Comparison of ENCODE assay signal across 13 cellular contexts in the genomic region with DNA sequence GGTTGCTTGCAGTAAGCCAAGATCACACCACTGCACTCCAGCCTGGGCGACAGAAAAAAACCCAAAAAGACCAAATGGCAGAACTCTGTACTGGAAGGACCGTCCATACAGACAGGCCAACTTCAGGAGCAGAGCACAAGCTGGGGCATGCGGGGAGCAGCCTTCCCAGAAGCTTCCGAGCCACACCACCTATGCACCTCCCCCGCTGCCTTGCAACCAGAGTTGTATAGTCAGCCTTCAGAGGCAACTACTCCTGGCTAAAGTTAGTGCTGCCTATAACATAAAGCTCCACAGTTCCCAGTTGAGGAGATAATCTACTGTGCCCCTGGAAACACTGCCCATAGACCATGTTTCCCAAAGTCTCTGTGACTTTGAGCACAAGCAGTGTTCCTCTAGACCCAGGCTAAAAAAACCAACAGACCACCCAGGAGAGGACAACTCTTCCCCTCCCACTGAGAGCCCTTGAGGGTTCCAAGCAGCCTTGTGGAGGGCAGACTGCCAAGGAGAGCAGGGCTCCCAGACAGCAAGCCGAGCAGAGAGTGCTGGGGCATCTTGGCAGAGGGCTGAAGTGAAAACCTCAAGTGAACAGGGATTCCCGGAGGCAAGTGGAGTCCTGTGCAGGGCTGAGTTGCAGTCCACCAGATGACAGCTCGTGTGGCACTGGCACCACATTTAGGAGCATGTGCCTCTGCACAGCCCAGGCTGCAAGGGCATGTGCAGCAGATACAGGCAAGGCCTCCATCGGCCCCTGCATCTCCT. TPM values are rescaled to one million over a fixed set of nuclear protein-coding genes. Genes with fewer than 3 reads are reported as not detected.
DNase-seq lines count a peak whose midpoint lies in the region; ATAC-seq, FAIRE-seq and TF ChIP-seq lines count a peak whose summit lies in the region.
"Had no signal": no experiment of that assay in that cellular context is flagged by ENCODE, and none has a peak within 500 bp of the region (broad histone marks: within the 10 kb centered on the region; RNA-seq: fewer than 3 reads in every experiment).

No MANE protein-coding gene starts in this region.

- TF ChIP-seq RAD21 in HepG2 (CRISPR knock-in tag; IDR thresholded peaks at IDR 0.05), result no peak

- DNase-seq in HepG2 (ENCODE audit: low spot score) (no peak), right lobe of liver (no peak), esophagus muscularis mucosa (ENCODE audit: extremely low spot score) (peak; percentile 62), lung (ENCODE audit: low spot score) (peak; percentile 47), upper lobe of right lung (no peak), RPMI8226 (no peak)
- DNase-seq: activated effector memory CD4-positive, alpha-beta T cell treated with anti-CD3 and anti-CD28 coated beads, Interleukin-2, amount 50 U/mL, for 16 hours; KG1; NCI-H1436 treated with DMSO at 0.1 percent for 48 hours; stimulated activated naive CD4-positive, alpha-beta T cell treated with Interleukin-2 at 50 U/mL for 16 hours had no signal

- H3K27me3 ChIP-seq in HepG2 (ENCODE audit: control insufficient read depth in 1 of 2, insufficient read depth in 2 of 2, low read length in 2 of 2), result no peaks in the 10 kb centered on the region
- no peaks in the 10 kb centered on the region for H3K27me3 ChIP-seq in right lobe of liver
- H3K27me3 ChIP-seq in esophagus muscularis mucosa, result no peaks in the 10 kb centered on the region
- no peaks in the 10 kb centered on the region for H3K27me3 ChIP-seq in lung (ENCODE audit: control insufficient read depth, insufficient read depth)
- H3K27me3 ChIP-seq in upper lobe of right lung, result no peaks in the 10 kb centered on the region

- in situ Hi-C loops in HepG2 (cut with HindIII; ENCODE audit: extremely low pct_ligation_motif_present, low pct_unique_long_range_greater_than_20kb), result no loop called here

- BruUV-seq in HepG2 (replicated peaks; lab: Mats Ljungman, UMichigan), result no TSS peak

- peaks cover 29 to 43% of the 10 kb centered on the region in 2 experiments for H3K36me3 ChIP-seq in HepG2 (replicated peaks in 1 of 2; ENCODE audit: control insufficient read depth in 1 of 2, insufficient read depth in 2 of 2, low read length in 2 of 2)
- H3K36me3 ChIP-seq in right lobe of liver, result peaks cover 0 to 15% (median 6%) of the 10 kb centered on the region in 4 donors
- H3K36me3 ChIP-seq in esophagus muscularis mucosa, result peaks cover 24 to 59% (median 49%) of the 10 kb centered on the region in 4 donors
- H3K36me3 ChIP-seq in lung (ENCODE audit: control insufficient read depth in 2 of 2, insufficient read depth in 2 of 2, low read length in 2 of 2), result peaks cover 5 to 29% of the 10 kb centered on the region in 2 donors
- peaks cover 44% of the 10 kb centered on the region for H3K36me3 ChIP-seq in upper lobe of right lung

- CTCF ChIA-PET in HepG2 (lab: Yijun Ruan, JAX; ENCODE audit: low intra/inter-chr PET ratio, low total read pairs), result no interaction called here

- peaks cover 4% of the 10 kb centered on the region for H3K79me2 ChIP-seq in HepG2 (ENCODE audit: insufficient read depth, low read length)

- FAIRE-seq in HepG2 (lab: Jason Lieb, UNC), result no peak
- FAIRE-seq: astrocyte had no signal

- TF ChIP-seq EP300 in HepG2 (IDR thresholded peaks at IDR 0.05; ENCODE audit: low read depth in 2 of 2, low read length in 2 of 2), result no peak
- TF ChIP-seq EP300 in HepG2 (CRISPR knock-in tag; IDR thresholded peaks at IDR 0.05; ENCODE audit: borderline replicate concordance), result no peak
- no peak for TF ChIP-seq EP300 in esophagus muscularis mucosa (IDR thresholded peaks at IDR 0.05)

- no peak overlapping the region for H3K4me3 ChIP-seq in HepG2 (replicated peaks in 1 of 3; ENCODE audit: insufficient read depth in 1 of 3, low read depth in 2 of 3, low read length in 3 of 3)
- no peak overlapping the region for H3K4me3 ChIP-seq in right lobe of liver
- H3K4me3 ChIP-seq in esophagus muscularis mucosa, result no peak overlapping the region
- no peak overlapping the region for H3K4me3 ChIP-seq in lung
- H3K4me3 ChIP-seq in upper lobe of right lung, result no peak overlapping the region

- H2AFZ ChIP-seq in HepG2 (ENCODE audit: low read length), result no peak overlapping the region

- intact Hi-C loops in HepG2 (cut with micrococcal nuclease; ENCODE audit: unreplicated experiment), result no loop called here
- intact Hi-C loops in right lobe of liver (cut with DNase I), result no loop called here
- intact Hi-C loops in esophagus muscularis mucosa (cut with DNase I), result no loop called here
- intact Hi-C loops in upper lobe of right lung (cut with DNase I), result no loop called here

- 98% methylated on average over 7 of the region's 9 CpGs for WGBS in HepG2 (ENCODE audit: low lambda C conversion rate)
- WGBS in right lobe of liver (ENCODE audit: insufficient coverage, low coverage, low lambda C conversion rate, missing lambda C conversion rate), result 100% methylated on average over 4 of the region's 9 CpGs
- WGBS in esophagus muscularis mucosa, result 90% methylated on average over 6 of the region's 9 CpGs
- 83 to 87% methylated on average over 9 of the region's 9 CpGs for WGBS in lung, 2 donors

- POLR2A ChIA-PET in HepG2 (lab: Yijun Ruan, JAX), result no interaction called here

- no peak overlapping the region for H3K4me2 ChIP-seq in HepG2 (ENCODE audit: low read depth, low read length)

- ATAC-seq in HepG2 (peak; percentile 21), right lobe of liver (no peak), lung (ENCODE audit: insufficient read depth, low FRiP score) (no peak), upper lobe of right lung (peak; percentile 40), GM21786 (IDR thresholded peaks at IDR 0.05; ENCODE audit: unreplicated experiment) (no peak), HG02623 (IDR thresholded peaks at IDR 0.05; ENCODE audit: unreplicated experiment) (no peak)

- no peaks in the 10 kb centered on the region for H4K20me1 ChIP-seq in HepG2 (ENCODE audit: insufficient read depth, low read length)

- TF ChIP-seq CTCF in HepG2 (CRISPR knock-in tag; IDR thresholded peaks at IDR 0.05) (no peak), right lobe of liver (IDR thresholded peaks at IDR 0.05) (no peak), esophagus muscularis mucosa (IDR thresholded peaks at IDR 0.05) (no peak), lung (IDR thresholded peaks at IDR 0.05; ENCODE audit: control extremely low read depth, extremely low read depth) (no peak), upper lobe of right lung (IDR thresholded peaks at IDR 0.05) (no peak)

- no peaks in the 10 kb centered on the region for H3K9me3 ChIP-seq in HepG2 (ENCODE audit: low read length)
- H3K9me3 ChIP-seq in right lobe of liver, result no peaks in the 10 kb centered on the region
- no peaks in the 10 kb centered on the region for H3K9me3 ChIP-seq in esophagus muscularis mucosa
- no peaks in the 10 kb centered on the region for H3K9me3 ChIP-seq in lung (ENCODE audit: control insufficient read depth in 2 of 2, insufficient read depth in 1 of 2, low read length in 1 of 2)
- no peaks in the 10 kb centered on the region for H3K9me3 ChIP-seq in upper lobe of right lung

- H3K4me1 ChIP-seq in HepG2 (ENCODE audit: insufficient read depth, low read length), result peaks cover 5% of the 10 kb centered on the region
- peaks cover 0 to 47% (median 18%) of the 10 kb centered on the region in 4 donors for H3K4me1 ChIP-seq in right lobe of liver
- peaks cover 21 to 33% (median 24%) of the 10 kb centered on the region in 4 donors for H3K4me1 ChIP-seq in esophagus muscularis mucosa
- peaks cover 6 to 10% of the 10 kb centered on the region in 2 donors for H3K4me1 ChIP-seq in lung (ENCODE audit: control insufficient read depth in 2 of 2, insufficient read depth in 2 of 2, low read length in 2 of 2)
- peaks cover 40% of the 10 kb centered on the region for H3K4me1 ChIP-seq in upper lobe of right lung

- H3K27ac ChIP-seq in HepG2 (ENCODE audit: extremely low read length, insufficient read depth, low read length) (no peak overlapping the region), right lobe of liver (no peak overlapping the region), esophagus muscularis mucosa (replicated peaks in 1 of 4) (no peak overlapping the region), lung (ENCODE audit: low read depth in 1 of 2, low read length in 1 of 2) (no peak overlapping the region), upper lobe of right lung (no peak overlapping the region)

- TF ChIP-seq POLR2A in HepG2 (IDR thresholded peaks at IDR 0.05; ENCODE audit: insufficient read depth in 1 of 2, low read depth in 2 of 2, low read length in 2 of 2), result no peak
- no peak for TF ChIP-seq POLR2A in right lobe of liver (IDR thresholded peaks at IDR 0.05)
- no peak for TF ChIP-seq POLR2A in esophagus muscularis mucosa (IDR thresholded peaks at IDR 0.05; ENCODE audit: low read depth)

- no peak overlapping the region for H3K9ac ChIP-seq in HepG2 (ENCODE audit: insufficient read depth, low read depth, low read length)

RNA-seq across cellular contexts. Expression of a gene that starts 6.8 kb away (rescaled TPM):
- total RNA-seq in HepG2 (2016; rRNA removed; fragmentation: Illumina TruSeq; extraction: Trizol), result 4.6 and 9.4 TPM in 2 replicates
- total RNA-seq in HepG2 (2016; cell fraction: cytosol; rRNA removed; fragmentation: Illumina TruSeq; extraction: Trizol; ENCODE audit: low read depth), result 1.4 and 1.5 TPM in 2 replicates
- 5.2 and 9.2 TPM in 2 replicates for total RNA-seq in HepG2 (2016; cell fraction: insoluble cytoplasmic fraction; rRNA removed; fragmentation: Illumina TruSeq; extraction: Trizol)
- total RNA-seq in HepG2 (2016; cell fraction: membrane; rRNA removed; fragmentation: Illumina TruSeq; extraction: Trizol), result 4.6 and 5.1 TPM in 2 replicates
- total RNA-seq in HepG2 (2016; cell fraction: nucleus; rRNA removed; fragmentation: Illumina TruSeq; extraction: Trizol), result 10.3 and 11.4 TPM in 2 replicates
- polyA plus RNA-seq in HepG2 (2011; rRNA removed), result 8.3 and 8.7 TPM in 2 replicates
- 6.8 and 9.4 TPM in 2 replicates for polyA plus RNA-seq in HepG2 (2011; cell fraction: cytosol; rRNA removed)
- polyA plus RNA-seq in HepG2 (2011; cell fraction: nucleus; rRNA removed), result 3.7 and 4.4 TPM in 2 replicates
- not detected in 2 replicates for polyA plus RNA-seq in HepG2 (2012)
- polyA plus RNA-seq in HepG2 (2016; cell fraction: cytosol; fragmentation: Illumina TruSeq; extraction: Trizol; ENCODE audit: low read depth), result 1.3 and 1.4 TPM in 2 replicates
- polyA plus RNA-seq in HepG2 (2016; cell fraction: insoluble cytoplasmic fraction; fragmentation: Illumina TruSeq; extraction: Trizol; ENCODE audit: low read depth), result 5.4 and 7.0 TPM in 2 replicates
- 3.0 and 4.0 TPM in 2 replicates for polyA plus RNA-seq in HepG2 (2016; cell fraction: membrane; fragmentation: Illumina TruSeq; extraction: Trizol; ENCODE audit: low read depth)
- polyA plus RNA-seq in HepG2 (2016; cell fraction: nucleus; fragmentation: Illumina TruSeq; extraction: Trizol; ENCODE audit: insufficient read depth, low read depth), result 13.6 and 14.0 TPM in 2 replicates
- 2.4 and 7.5 TPM in 2 replicates for polyA minus RNA-seq in HepG2 (2011; rRNA and poly(A)+ RNA removed; ENCODE audit: low replicate concordance)
- 6.5 and 7.2 TPM in 2 replicates for polyA minus RNA-seq in HepG2 (2011; cell fraction: cytosol; rRNA and poly(A)+ RNA removed)
- 16.4 and 17.5 TPM in 2 replicates for polyA minus RNA-seq in HepG2 (2011; cell fraction: nucleus; rRNA and poly(A)+ RNA removed)
- total RNA-seq in right lobe of liver, result 1 to 10 TPM; 1.6 to 4.7 (median 3.4) TPM
- 10 to 100 TPM in 1 of 4 donors, 1 to 10 TPM in 3; 5.8 to 11.8 (median 9.4) TPM for total RNA-seq in esophagus muscularis mucosa
- total RNA-seq in lung, result 10 to 100 TPM in 1 of 2 donors, 1 to 10 TPM in 1; 7.1 to 11.0 TPM
- 1 to 10 TPM; 5.0 to 9.9 TPM for polyA plus RNA-seq in lung
- total RNA-seq in upper lobe of right lung, result 7.7 TPM

RNA-seq across cellular contexts. Expression of a gene that starts 32.7 kb away (rescaled TPM):
- 0.90 and 1.0 TPM in 2 replicates for total RNA-seq in HepG2 (2016; rRNA removed; fragmentation: Illumina TruSeq; extraction: Trizol)
- total RNA-seq in HepG2 (2016; cell fraction: cytosol; rRNA removed; fragmentation: Illumina TruSeq; extraction: Trizol; ENCODE audit: low read depth), result 1.9 and 3.6 TPM in 2 replicates
- total RNA-seq in HepG2 (2016; cell fraction: insoluble cytoplasmic fraction; rRNA removed; fragmentation: Illumina TruSeq; extraction: Trizol), result 0.85 and 1.2 TPM in 2 replicates
- total RNA-seq in HepG2 (2016; cell fraction: membrane; rRNA removed; fragmentation: Illumina TruSeq; extraction: Trizol), result 2.6 and 3.9 TPM in 2 replicates
- total RNA-seq in HepG2 (2016; cell fraction: nucleus; rRNA removed; fragmentation: Illumina TruSeq; extraction: Trizol), result 0.56 and 0.81 TPM in 2 replicates
- 1.9 and 2.0 TPM in 2 replicates for polyA plus RNA-seq in HepG2 (2011; rRNA removed)
- 2.1 and 3.1 TPM in 2 replicates for polyA plus RNA-seq in HepG2 (2011; cell fraction: cytosol; rRNA removed)
- 2.0 and 2.2 TPM in 2 replicates for polyA plus RNA-seq in HepG2 (2011; cell fraction: nucleus; rRNA removed)
- polyA plus RNA-seq in HepG2 (2012), result 2.1 and 3.9 TPM in 2 replicates
- polyA plus RNA-seq in HepG2 (2016; cell fraction: cytosol; fragmentation: Illumina TruSeq; extraction: Trizol; ENCODE audit: low read depth), result 8.9 and 10.7 TPM in 2 replicates
- 2.4 and 3.4 TPM in 2 replicates for polyA plus RNA-seq in HepG2 (2016; cell fraction: insoluble cytoplasmic fraction; fragmentation: Illumina TruSeq; extraction: Trizol; ENCODE audit: low read depth)
- polyA plus RNA-seq in HepG2 (2016; cell fraction: membrane; fragmentation: Illumina TruSeq; extraction: Trizol; ENCODE audit: low read depth), result 8.6 and 9.2 TPM in 2 replicates
- 1.5 TPM in 2 replicates for polyA plus RNA-seq in HepG2 (2016; cell fraction: nucleus; fragmentation: Illumina TruSeq; extraction: Trizol; ENCODE audit: insufficient read depth, low read depth)
- polyA minus RNA-seq in HepG2 (2011; rRNA and poly(A)+ RNA removed; ENCODE audit: low replicate concordance), result 0.07 and 4.5 TPM in 2 replicates
- 1.2 and 1.9 TPM in 2 replicates for polyA minus RNA-seq in HepG2 (2011; cell fraction: cytosol; rRNA and poly(A)+ RNA removed)
- 1.2 and 1.6 TPM in 2 replicates for polyA minus RNA-seq in HepG2 (2011; cell fraction: nucleus; rRNA and poly(A)+ RNA removed)
- 10 to 100 TPM in 5 of 6 experiments, 1 to 10 TPM in 1; 6.6 to 37.7 (median 19.5) TPM for total RNA-seq in right lobe of liver
- 100 to 1,000 TPM in 3 of 4 donors, 10 to 100 TPM in 1; 99.2 to 342 (median 175) TPM for total RNA-seq in esophagus muscularis mucosa
- total RNA-seq in lung, result 100 to 1,000 TPM in 1 of 2 donors, 10 to 100 TPM in 1; 22.2 to 111 TPM
- 100 to 1,000 TPM in 1 of 2 donors, 10 to 100 TPM in 1; 49.6 to 138 TPM for polyA plus RNA-seq in lung
- total RNA-seq in upper lobe of right lung, result 161 TPM

Comparison
In these comparisons a context has a peak if more than half of its experiments do, and no peak if none do; other contexts are left out.
1. ATAC-seq: peak in HepG2 (single experiment) and upper lobe of right lung (single experiment); none in right lobe of liver (0 of 4), lung (single experiment), GM21786 (single experiment) and HG02623 (single experiment).
2. DNase-seq: peak in esophagus muscularis mucosa (single experiment) and lung (single experiment); none in HepG2 (single experiment), right lobe of liver (0 of 3), upper lobe of right lung (single experiment) and RPMI8226 (single experiment).